In the genomic region with DNA sequence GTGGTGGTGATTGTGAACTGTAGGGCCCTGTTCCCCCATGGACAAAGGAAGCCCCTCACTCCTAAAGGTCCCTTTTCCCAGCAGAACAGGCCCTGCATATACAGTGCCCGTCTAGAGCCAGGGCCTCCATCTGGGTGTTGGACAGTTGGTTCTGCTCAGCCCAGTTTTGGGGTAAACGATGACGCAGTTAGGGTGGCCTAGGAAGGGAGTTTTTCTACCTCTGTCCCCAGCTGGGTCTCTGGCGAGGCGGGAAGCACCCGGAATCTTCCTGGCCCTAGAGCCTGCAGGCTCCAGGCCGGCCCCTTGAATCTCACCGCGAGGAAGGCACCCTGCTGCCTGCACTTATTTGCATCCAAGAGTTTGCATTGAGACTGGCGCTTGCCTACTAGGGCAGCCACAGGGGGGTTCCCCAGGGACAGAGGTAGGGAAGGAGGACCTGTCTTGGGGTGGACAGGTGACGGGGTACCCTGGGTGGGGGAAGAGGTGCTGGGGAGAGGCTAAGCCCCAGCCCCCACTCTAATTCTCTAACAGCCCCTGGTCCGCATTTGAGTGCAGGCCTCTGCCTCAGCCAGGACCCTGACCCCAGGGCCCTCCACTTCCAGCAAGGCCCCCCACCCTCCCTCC, we compare ENCODE assay signal across 8 cellular contexts. TPM values are rescaled to one million over a fixed set of nuclear protein-coding genes. Genes with fewer than 3 reads are reported as not detected.
DNase-seq lines count a peak whose midpoint lies in the region; ATAC-seq and TF ChIP-seq lines count a peak whose summit lies in the region.

No MANE protein-coding gene starts in this region.

- peak overlapping the region; percentile 40 for H3K4me3 ChIP-seq in fibroblast of villous mesenchyme (ENCODE audit: low read depth, low read length)

- DNase-seq in ELF-1 (ENCODE audit: low read depth, low spot score) = peak; percentile 79
- peak; percentile 3 to 11 for DNase-seq in activated CD4-positive, alpha-beta T cell treated with anti-CD3 and anti-CD28 coated beads, Interleukin-2, amount 50 U/mL, for 48 hours
- DNase-seq in fibroblast of villous mesenchyme (ENCODE audit: low read depth) = peak; percentile 36
- no peak for DNase-seq in omental fat pad (ENCODE audit: low spot score)
- no peak for DNase-seq in SW480 (ENCODE audit: low spot score)
- no peak for DNase-seq in NCI-H446 treated with DMSO at 0.1 percent for 48 hours (lab: John Stamatoyannopoulos, UW)

- TF ChIP-seq CTCF in fibroblast of villous mesenchyme (IDR thresholded peaks at IDR 0.05; ENCODE audit: insufficient read depth, low read depth, low read length) = no peak
- TF ChIP-seq CTCF in omental fat pad (IDR thresholded peaks at IDR 0.05) = no peak

- ATAC-seq in GM19463 (IDR thresholded peaks at IDR 0.05; ENCODE audit: unreplicated experiment) (peak; percentile 67), HG03520 (IDR thresholded peaks at IDR 0.05; ENCODE audit: unreplicated experiment) (peak; percentile 58), omental fat pad (ENCODE audit: low FRiP score) (peak; percentile 34)

RNA-seq across cellular contexts. Expression of gene MTA3, which starts 0.5 kb away (rescaled TPM):
- total RNA-seq in fibroblast of villous mesenchyme = 25.8 and 32.0 TPM in 2 replicates
- total RNA-seq in omental fat pad = 10 to 100 TPM; 10.8 to 36.6 (median 25.2) TPM

Comparison
In these comparisons a context has a peak if more than half of its experiments do, and no peak if none do; other contexts are left out.
1. DNase-seq: peak in ELF-1 (single experiment), activated CD4-positive, alpha-beta T cell treated with anti-CD3 and anti-CD28 coated beads, Interleukin-2, amount 50 U/mL, for 48 hours (2 of 2) and fibroblast of villous mesenchyme (single experiment); none in omental fat pad (single experiment), SW480 (single experiment) and NCI-H446 treated with DMSO at 0.1 percent for 48 hours (single experiment).
2. Peak in every context shown above with its lines, with median percentiles within 50 percentile points of each other: ATAC-seq.